Comparison of ENCODE assay signal across 8 cellular contexts in genomic region chr1:32464716-32465540, GRCh38. TPM values are rescaled to one million over a fixed set of nuclear protein-coding genes. Genes with fewer than 3 reads are reported as not detected.
DNase-seq lines count a peak whose midpoint lies in the region; TF ChIP-seq lines count a peak whose summit lies in the region.

Gene ZBTB8B (plus strand): TSS chr1:32465072. CDS start chr1:32470625, 5,553 bp downstream.

- POLR2A ChIA-PET in AG04450 (lab: Yijun Ruan, JAX) = interaction anchor here (0.6 kb wide), 1 partner anchor 179 kb away, joined by 4 read pairs; no protein-coding TSS in a partner anchor
- POLR2A ChIA-PET in MCF 10A (lab: Yijun Ruan, JAX) = no interaction called here

- H3K27me3 ChIP-seq in AG04450 (ENCODE audit: control insufficient read depth, insufficient read depth, low read length) (peaks cover 55% of the 10 kb centered on the region), HUES6 (ENCODE audit: control insufficient read depth, insufficient read depth, low read length) (peaks cover 5% of the 10 kb centered on the region; the same call in 1 of the 2 replicates), iPS DF 6.9 (ENCODE audit: control insufficient read depth, insufficient read depth, low read length) (no peaks in the 10 kb centered on the region)

- peak within 1 kb of the TSS; percentile 64 for H3K4me3 Mint-ChIP-seq in MCF 10A (ENCODE audit: unreplicated experiment)

- H3K4me1 Mint-ChIP-seq in MCF 10A (ENCODE audit: insufficient read depth, unreplicated experiment) = no peaks in the 10 kb centered on the region

- H3K27ac Mint-ChIP-seq in MCF 10A (ENCODE audit: low read depth, unreplicated experiment) = no peak within 1 kb of the TSS

- WGBS in iPS DF 6.9 (ENCODE audit: insufficient coverage, insufficient read length) = no CpG with 5 or more reads among the region's 64 CpGs

- no peaks in the 10 kb centered on the region for H3K36me3 Mint-ChIP-seq in MCF 10A (ENCODE audit: insufficient read depth, unreplicated experiment)

- H3K36me3 ChIP-seq in HUES6 (ENCODE audit: control insufficient read depth, insufficient read depth, low read length) (no peaks in the 10 kb centered on the region), iPS DF 6.9 (ENCODE audit: control insufficient read depth, insufficient read depth, low read length) (no peaks in the 10 kb centered on the region)

- H3K27ac ChIP-seq in AG04450 (ENCODE audit: low read depth, low read length) (no peak within 1 kb of the TSS), HUES6 (ENCODE audit: low read depth, low read length) (no peak within 1 kb of the TSS), iPS DF 6.9 (ENCODE audit: low read length) (no peak within 1 kb of the TSS)

- no peaks in the 10 kb centered on the region for H3K4me1 ChIP-seq in HUES6 (ENCODE audit: control insufficient read depth, insufficient read depth, low read length)
- no peaks in the 10 kb centered on the region for H3K4me1 ChIP-seq in iPS DF 6.9 (ENCODE audit: control insufficient read depth, insufficient read depth, low read length)

- intact Hi-C loops in MCF 10A (cut with micrococcal nuclease) = no loop called here

- TF ChIP-seq CTCF in AG04450 (IDR thresholded peaks at IDR 0.05; ENCODE audit: low read depth, low read length) = no peak
- TF ChIP-seq CTCF in MCF 10A (IDR thresholded peaks at IDR 0.05; ENCODE audit: unreplicated experiment) = no peak

- H3K9ac ChIP-seq in HUES6 (ENCODE audit: low read length) = peak within 1 kb of the TSS; percentile 52

- in situ Hi-C loops in SK-MEL-5 (cut with HindIII; ENCODE audit: low pct_unique_long_range_greater_than_20kb, low sequenced_read_pairs) = no loop called here

- DNase-seq in AG04450 (ENCODE audit: low read depth, low spot score) (peak; percentile 10), SK-MEL-5 (ENCODE audit: low read depth, low spot score) (peak; percentile 89), MCF 10A (ENCODE audit: unreplicated experiment) (no peak), iPS DF 6.9 (ENCODE audit: low read depth, low spot score) (peak; percentile 95), renal cortical epithelial cell (ENCODE audit: low read depth) (peak; percentile 56), Kasumi-1 (lab: John Stamatoyannopoulos, UW) (no peak), OCI-M1 (lab: John Stamatoyannopoulos, UW) (no peak)

- CTCF ChIA-PET in AG04450 (lab: Charles Lee) (interaction anchor here (0.8 kb wide), 1 partner anchor 63 kb away, joined by 3 read pairs; no protein-coding TSS in a partner anchor), MCF 10A (lab: Yijun Ruan, JAX) (interaction anchor here (0.7 kb wide), 1 partner anchor 15 kb away, joined by 4 read pairs; no protein-coding TSS in a partner anchor)

- H3K9me3 Mint-ChIP-seq in MCF 10A (ENCODE audit: unreplicated experiment) = no peaks in the 10 kb centered on the region

- H3K4me3 ChIP-seq in AG04450 (ENCODE audit: low read depth, low read length) (peak within 1 kb of the TSS; percentile 53), HUES6 (ENCODE audit: low read depth, low read length) (peak within 1 kb of the TSS; percentile 75), iPS DF 6.9 (ENCODE audit: low read length) (peak within 1 kb of the TSS; percentile 65)

- H3K27me3 Mint-ChIP-seq in MCF 10A (ENCODE audit: insufficient read depth, unreplicated experiment) = peaks cover 49% of the 10 kb centered on the region

- H3K9me3 ChIP-seq in AG04450 (ENCODE audit: control insufficient read depth, insufficient read depth, low read length) (no peaks in the 10 kb centered on the region; the same call in 1 of the 2 replicates), HUES6 (ENCODE audit: control insufficient read depth, insufficient read depth, low read depth, low read length) (peaks cover 5% of the 10 kb centered on the region), iPS DF 6.9 (ENCODE audit: control insufficient read depth, insufficient read depth, low read length) (no peaks in the 10 kb centered on the region)

- BruUV-seq in MCF 10A (replicated peaks; lab: Mats Ljungman, UMichigan) = no TSS peak

RNA-seq across cellular contexts. Expression of gene ZBTB8B, which starts in this region (rescaled TPM):
- polyA plus RNA-seq in AG04450 (2011; rRNA removed) = not detected in 2 replicates
- not detected in 2 replicates for polyA minus RNA-seq in AG04450 (2011; rRNA and poly(A)+ RNA removed)
- 0.35 and 0.50 TPM in 2 replicates for total RNA-seq in SK-MEL-5 (2014; rRNA removed; shearing (Covaris generic))
- 0.25 and 0.41 TPM in 2 replicates for polyA plus RNA-seq in SK-MEL-5 (2015; cell fraction: cytosol; rRNA removed)
- 0.96 and 1.1 TPM in 2 replicates for polyA plus RNA-seq in SK-MEL-5 (2015; cell fraction: nucleus; rRNA removed)
- total RNA-seq in MCF 10A (2022) (not detected in 2 replicates), renal cortical epithelial cell (under 0.01 TPM in 1 of 2 replicates, not detected in the other)

Comparison
In these comparisons a context has a peak if more than half of its experiments do, and no peak if none do; other contexts are left out.
1. Peak in DNase-seq and H3K4me3 ChIP-seq in AG04450; RNA of the gene not detected or under 1 TPM.
2. Peak in DNase-seq in renal cortical epithelial cell; RNA of the gene not detected or under 1 TPM.
3. DNase-seq: peak in SK-MEL-5 (single experiment) and iPS DF 6.9 (single experiment); none in MCF 10A (single experiment), Kasumi-1 (0 of 2) and OCI-M1 (single experiment).
4. Peak in every context shown above with its lines, with median percentiles within 50 percentile points of each other: H3K4me3 ChIP-seq.